ENCODE assay signal across 9 cellular contexts in genomic region chr19:29878973-29879654, GRCh38.
A peak's percentile ranks its signal among the peaks of the same experiment; 100 is the strongest.
DNase-seq lines count a peak whose midpoint lies in the region; ATAC-seq and TF ChIP-seq lines count a peak whose summit lies in the region.
"Had no signal": no experiment of that assay in that cellular context is flagged by ENCODE, and none has a peak within 500 bp of the region (broad histone marks: within the 10 kb centered on the region; RNA-seq: fewer than 3 reads in every experiment).

No MANE protein-coding gene starts in this region.

- no peak overlapping the region for H2AFZ ChIP-seq in hepatocyte

- H3K9me2 ChIP-seq in hepatocyte (replicated peaks; ENCODE audit: insufficient read depth), result no peaks in the 10 kb centered on the region

- 82% methylated on average over 17 of the region's 17 CpGs for WGBS in hepatocyte (ENCODE audit: low lambda C conversion rate, missing lambda C conversion rate)

- intact Hi-C loops in Panc1 (cut with micrococcal nuclease; ENCODE audit: unreplicated experiment), result no loop called here

- DNase-seq in A172 (ENCODE audit: low spot score) (peak; percentile 95), GOT3 (lab: John Stamatoyannopoulos, UW) (peak; percentile 56), Panc1 (ENCODE audit: low read depth, low spot score) (peak; percentile 39), foreskin melanocyte (peak; percentile 91), NCI-H1092 (lab: John Stamatoyannopoulos, UW) (no peak), activated T-cell treated with anti-CD3 and anti-CD28 coated beads for 4 hours (no peak), hepatocyte (ENCODE audit: low spot score) (no peak)
- DNase-seq: central memory CD4-positive, alpha-beta T cell had no signal

- H3K36me3 ChIP-seq in Panc1 (ENCODE audit: control insufficient read depth, insufficient read depth, low read length), result no peaks in the 10 kb centered on the region
- H3K36me3 ChIP-seq in hepatocyte (replicated peaks; ENCODE audit: insufficient read depth, low read depth), result no peaks in the 10 kb centered on the region

- no TSS peak for BruUV-seq in Panc1 (replicated peaks; lab: Mats Ljungman, UMichigan)

- no peaks in the 10 kb centered on the region for H4K20me1 ChIP-seq in hepatocyte (ENCODE audit: insufficient read depth, poor library complexity, severe bottlenecking)

- ATAC-seq in Panc1 (peak; percentile 71), HG02763 (IDR thresholded peaks at IDR 0.05; ENCODE audit: unreplicated experiment) (no peak)

- in situ Hi-C loops in Panc1 (cut with HindIII; ENCODE audit: low pct_unique_long_range_greater_than_20kb, low sequenced_read_pairs), result no loop called here

- H3K27me3 ChIP-seq in Panc1 (ENCODE audit: control insufficient read depth, insufficient read depth, low read length) (no peaks in the 10 kb centered on the region), hepatocyte (no peaks in the 10 kb centered on the region)

- POLR2A ChIA-PET in Panc1 (lab: Charles Lee), result no interaction called here

- H3K79me2 ChIP-seq in hepatocyte, result no peaks in the 10 kb centered on the region

- H3K9me3 ChIP-seq in Panc1 (ENCODE audit: control insufficient read depth, insufficient read depth, low read depth, low read length), result no peaks in the 10 kb centered on the region
- H3K9me3 ChIP-seq in hepatocyte (ENCODE audit: low read depth), result no peaks in the 10 kb centered on the region

- no peak overlapping the region for H3K27ac ChIP-seq in Panc1 (ENCODE audit: low read length)
- no peak overlapping the region for H3K27ac ChIP-seq in hepatocyte

- CTCF ChIA-PET in Panc1 (lab: Charles Lee), result interaction anchor here (0.6 to 1.1 kb wide), 3 partner anchors 120 to 255 kb away, joined by 3 to 6 read pairs (median 4); no protein-coding TSS in a partner anchor

- H3K4me3 ChIP-seq in Panc1 (ENCODE audit: low read depth in 2 of 2, low read length in 2 of 2) (peak overlapping the region; percentile 2 to 18; a peak in 3 of 4 replicates), hepatocyte (no peak overlapping the region)

- no peak overlapping the region for H3K4me2 ChIP-seq in hepatocyte

- H3K4me1 ChIP-seq in Panc1 (ENCODE audit: control insufficient read depth, insufficient read depth, low read length) (peaks cover 12% of the 10 kb centered on the region), hepatocyte (ENCODE audit: insufficient read depth) (no peaks in the 10 kb centered on the region)

- TF ChIP-seq CTCF in Panc1 (IDR thresholded peaks at IDR 0.05) (no peak), hepatocyte (IDR thresholded peaks at IDR 0.05; ENCODE audit: poor library complexity) (no peak)

Comparison
In these comparisons a context has a peak if more than half of its experiments do, and no peak if none do; other contexts are left out.
1. DNase-seq: peak in A172 (single experiment), GOT3 (single experiment), Panc1 (single experiment) and foreskin melanocyte (single experiment); none in NCI-H1092 (single experiment), activated T-cell treated with anti-CD3 and anti-CD28 coated beads for 4 hours (single experiment) and hepatocyte (single experiment).